Comparison of ENCODE assay signal across 9 cellular contexts in genomic region chr2:147227313-147227712, GRCh38.
"Had no signal": no experiment of that assay in that cellular context is flagged by ENCODE, and none has a peak within 500 bp of the region (broad histone marks: within the 10 kb centered on the region; RNA-seq: fewer than 3 reads in every experiment).

No MANE protein-coding gene starts in this region.

- H3K9ac ChIP-seq: GM23248, KMS-11 had no signal

- H2AFZ ChIP-seq: GM23248 had no signal

- H3K4me3 ChIP-seq: GM23248 had no signal

- H3K27ac Mint-ChIP-seq: IgD-negative memory B cell had no signal

- DNase-seq: GM23248, GOT3, H7, HCEC 1CT, KBM-7 had no signal

- H3K4me3 Mint-ChIP-seq: IgD-negative memory B cell had no signal

- FAIRE-seq: HepG2 had no signal

- H3K27ac ChIP-seq: GM23248, HL-60, KMS-11 had no signal

- H3K27me3 Mint-ChIP-seq: IgD-negative memory B cell had no signal

- ATAC-seq: HepG2 had no signal

- H3K36me3 Mint-ChIP-seq: IgD-negative memory B cell had no signal

- H3K4me2 ChIP-seq: KMS-11 had no signal
